ENCODE assay signal across 26 cellular contexts in the genomic region with DNA sequence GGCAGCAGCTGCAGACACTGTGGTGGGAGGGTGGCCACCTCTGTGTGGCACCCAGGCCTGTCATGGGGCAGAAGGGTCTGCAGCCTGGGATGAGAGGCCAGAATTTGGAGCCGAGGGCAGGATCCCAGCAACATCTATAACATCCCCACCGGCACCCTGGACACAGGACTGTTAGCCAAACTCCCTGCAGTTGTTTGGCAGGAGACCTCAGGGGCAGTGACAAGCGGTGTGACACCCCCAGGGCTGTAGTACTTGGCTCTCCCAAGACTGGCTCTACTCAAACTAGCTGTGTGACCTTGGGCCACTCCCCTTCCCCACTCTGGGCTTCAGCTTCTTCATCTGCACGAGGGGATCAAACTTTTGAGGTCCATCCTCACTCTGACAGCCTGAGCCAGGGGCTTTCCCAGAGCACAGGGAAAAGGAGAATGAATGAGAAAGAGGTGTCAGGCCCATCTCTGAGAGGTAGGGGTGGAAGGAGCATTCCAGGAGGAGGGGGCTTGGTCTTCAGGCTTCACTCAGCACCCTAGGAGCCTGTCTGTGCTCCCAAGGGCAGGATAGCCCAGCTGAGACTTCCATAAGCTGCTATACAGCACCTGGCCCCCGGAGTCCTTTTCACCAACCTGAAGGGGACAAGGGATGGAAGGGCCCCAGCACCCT.
"Had no signal": no experiment of that assay in that cellular context is flagged by ENCODE, and none has a peak within 500 bp of the region (broad histone marks: within the 10 kb centered on the region; RNA-seq: fewer than 3 reads in every experiment).

No MANE protein-coding gene starts in this region.

- H3K27me3 Mint-ChIP-seq: activated CD8-positive, alpha-beta T cell treated with anti-CD3 and anti-CD28 coated beads for 36 hours; activated naive CD4-positive, alpha-beta T cell treated with anti-CD3 and anti-CD28 coated beads, Interleukin-2, amount 50 U/mL, for 24 hours; activated naive CD8-positive, alpha-beta T cell treated with anti-CD3 and anti-CD28 coated beads, Interleukin-2, amount 10 ng/mL, durations not matched to agents 7 days and 5 days; activated T-helper 17 cell treated with anti-CD3 and anti-CD28 coated beads, Interleukin-2, amount 50 U/mL, for 72 hours had no signal

- H3K4me1 Mint-ChIP-seq: activated naive CD4-positive, alpha-beta T cell treated with anti-CD3 and anti-CD28 coated beads, Interleukin-2, amount 50 U/mL, for 24 hours had no signal

- H3K27ac Mint-ChIP-seq: activated CD8-positive, alpha-beta T cell treated with anti-CD3 and anti-CD28 coated beads for 36 hours; activated naive CD4-positive, alpha-beta T cell treated with anti-CD3 and anti-CD28 coated beads, Interleukin-2, amount 50 U/mL, for 24 hours; activated naive CD8-positive, alpha-beta T cell treated with anti-CD3 and anti-CD28 coated beads, Interleukin-2, amount 10 ng/mL, durations not matched to agents 7 days and 5 days; activated T-cell treated with anti-CD3 and anti-CD28 coated beads, Interleukin-2, amount 50 U/mL, for 72 hours; activated T-helper 17 cell treated with anti-CD3 and anti-CD28 coated beads, Interleukin-2, amount 50 U/mL, for 72 hours; T-helper 1 cell treated with Interleukin-12 subunit alpha and Interleukin-12 subunit beta and Interleukin-4 antibody, amounts not matched to agents 30 μg/mL and 1 μg/mL, for 36 hours; T-helper 2 cell treated with Interferon-gamma antibody and Interleukin-4, amounts not matched to agents 5 μg/mL and 100 μg/mL, for 36 hours had no signal

- H3K4me3 Mint-ChIP-seq: activated CD4-positive, alpha-beta T cell treated with anti-CD3 and anti-CD28 coated beads, Interleukin-2, amount 10 ng/mL, durations not matched to agents 24 days and 14 days; activated CD8-positive, alpha-beta T cell treated with anti-CD3 and anti-CD28 coated beads for 36 hours; activated naive CD4-positive, alpha-beta T cell treated with anti-CD3 and anti-CD28 coated beads, Interleukin-2, amount 50 U/mL, for 24 hours; activated naive CD8-positive, alpha-beta T cell treated with anti-CD3 and anti-CD28 coated beads, Interleukin-2, amount 10 ng/mL, durations not matched to agents 7 days and 5 days; activated T-cell treated with anti-CD3 and anti-CD28 coated beads, Interleukin-2, amount 50 U/mL, for 72 hours; activated T-helper 17 cell treated with anti-CD3 and anti-CD28 coated beads, Interleukin-2, amount 50 U/mL, for 72 hours; T-helper 1 cell treated with Interleukin-12 subunit alpha and Interleukin-12 subunit beta and Interleukin-4 antibody, amounts not matched to agents 30 μg/mL and 1 μg/mL, for 36 hours; T-helper 2 cell treated with Interferon-gamma antibody and Interleukin-4, amounts not matched to agents 5 μg/mL and 100 μg/mL, for 36 hours had no signal

- H3K9me3 Mint-ChIP-seq: activated CD4-positive, alpha-beta T cell treated with anti-CD3 and anti-CD28 coated beads, Interleukin-2, amount 10 ng/mL, durations not matched to agents 24 days and 14 days; activated CD8-positive, alpha-beta T cell treated with anti-CD3 and anti-CD28 coated beads for 36 hours; activated naive CD4-positive, alpha-beta T cell treated with anti-CD3 and anti-CD28 coated beads, Interleukin-2, amount 50 U/mL, for 24 hours; activated naive CD8-positive, alpha-beta T cell treated with anti-CD3 and anti-CD28 coated beads, Interleukin-2, amount 10 ng/mL, durations not matched to agents 7 days and 5 days; activated T-cell treated with anti-CD3 and anti-CD28 coated beads, Interleukin-2, amount 50 U/mL, for 72 hours; activated T-helper 17 cell treated with anti-CD3 and anti-CD28 coated beads, Interleukin-2, amount 50 U/mL, for 72 hours; T-helper 1 cell treated with Interleukin-12 subunit alpha and Interleukin-12 subunit beta and Interleukin-4 antibody, amounts not matched to agents 30 μg/mL and 1 μg/mL, for 36 hours; T-helper 2 cell treated with Interferon-gamma antibody and Interleukin-4, amounts not matched to agents 5 μg/mL and 100 μg/mL, for 36 hours had no signal

- ATAC-seq: activated CD8-positive, alpha-beta T cell treated with anti-CD3 and anti-CD28 coated beads for 36 hours; activated T-cell treated with anti-CD3 and anti-CD28 coated beads, Interleukin-2, amount 50 U/mL, for 72 hours; activated T-helper 17 cell treated with anti-CD3 and anti-CD28 coated beads, Interleukin-2, amount 50 U/mL, for 72 hours; Panc1 had no signal

- DNase-seq: activated CD4-positive, alpha-beta T cell treated with anti-CD3 and anti-CD28 coated beads, Interleukin-2, amount 10 ng/mL, durations not matched to agents 24 days and 14 days; activated CD4-positive, alpha-beta T cell treated with anti-CD3 and anti-CD28 coated beads, Interleukin-2, amount 50 U/mL, for 4 hours; activated CD8-positive, alpha-beta T cell treated with anti-CD3 and anti-CD28 coated beads for 36 hours; activated gamma-delta T cell; activated naive CD4-positive, alpha-beta T cell treated with Interleukin-2 at 50 U/mL for 16 hours; activated naive CD8-positive, alpha-beta T cell treated with anti-CD3 and anti-CD28 coated beads, Interleukin-2, amount 10 ng/mL, durations not matched to agents 7 days and 5 days; activated T-cell treated with anti-CD3 and anti-CD28 coated beads, Interleukin-2, amount 50 U/mL, for 1 hour; activated T-cell treated with anti-CD3 and anti-CD28 coated beads, Interleukin-2, amount 50 U/mL, for 72 hours; body of pancreas; Kasumi-1; KG1; MG63; NCI-H1048; NCI-H1105 treated with DMSO at 0.1 percent for 48 hours; NCI-H1436; NCI-H1694 treated with DMSO at 0.1 percent for 48 hours; NCI-H2029; NCI-H345; NCI-H524 treated with DMSO at 0.1 percent for 48 hours; SHP77 treated with DMSO at 0.1 percent for 48 hours; SK-N-SH had no signal

- H3K36me3 Mint-ChIP-seq: activated naive CD4-positive, alpha-beta T cell treated with anti-CD3 and anti-CD28 coated beads, Interleukin-2, amount 50 U/mL, for 24 hours had no signal
